In genomic region chr17:68106085-68106484, GRCh38 we compare ENCODE assay signal across 22 cellular contexts.
A peak's percentile ranks its signal among the peaks of the same experiment; 100 is the strongest.
DNase-seq lines count a peak whose midpoint lies in the region; ATAC-seq and TF ChIP-seq lines count a peak whose summit lies in the region.
"Had no signal": no experiment of that assay in that cellular context is flagged by ENCODE, and none has a peak within 500 bp of the region (broad histone marks: within the 10 kb centered on the region; RNA-seq: fewer than 3 reads in every experiment).

No MANE protein-coding gene starts in this region.

- H3K36me3 Mint-ChIP-seq in CD4-positive, alpha-beta memory T cell = peaks cover 9 to 21% of the 10 kb centered on the region in 2 donors
- H3K36me3 Mint-ChIP-seq in effector memory CD8-positive, alpha-beta T cell (ENCODE audit: insufficient read depth) = peaks cover 24% of the 10 kb centered on the region
- H3K36me3 Mint-ChIP-seq in neural crest cell (ENCODE audit: low read depth) = peaks cover 15% of the 10 kb centered on the region

- H3K27ac Mint-ChIP-seq in CD4-positive, alpha-beta memory T cell = peak overlapping the region in 4 of 7 donors; percentile 14 to 49 (median 44)
- H3K27ac Mint-ChIP-seq in effector memory CD8-positive, alpha-beta T cell = peak overlapping the region; percentile 39 to 77
- no peak overlapping the region for H3K27ac Mint-ChIP-seq in neural crest cell (ENCODE audit: unreplicated experiment)
- H3K27ac Mint-ChIP-seq: HFFc6 had no signal

- peak overlapping the region; percentile 35 for H3K9ac ChIP-seq in Loucy (ENCODE audit: low read depth, low read length, poor library complexity, severe bottlenecking)

- H3K27me3 Mint-ChIP-seq in CD4-positive, alpha-beta memory T cell = no peaks in the 10 kb centered on the region
- H3K27me3 Mint-ChIP-seq in effector memory CD8-positive, alpha-beta T cell = no peaks in the 10 kb centered on the region
- peaks cover 11% of the 10 kb centered on the region for H3K27me3 Mint-ChIP-seq in neural crest cell (ENCODE audit: low read depth)

- H3K27me3 ChIP-seq in CD4-positive, alpha-beta memory T cell (ENCODE audit: insufficient read depth, low read length) = no peaks in the 10 kb centered on the region
- no peaks in the 10 kb centered on the region for H3K27me3 ChIP-seq in Loucy (ENCODE audit: insufficient read depth, low read length, poor library complexity, severe bottlenecking)

- H3K4me3 ChIP-seq in CD4-positive, alpha-beta memory T cell (ENCODE audit: low read length in 2 of 2) = no peak overlapping the region
- peak overlapping the region; percentile 56 for H3K4me3 ChIP-seq in Loucy (ENCODE audit: low read length, poor library complexity, severe bottlenecking)
- H3K4me3 ChIP-seq: PC-9 had no signal

- DNase-seq in CD4-positive, alpha-beta memory T cell = no peak
- DNase-seq in effector memory CD8-positive, alpha-beta T cell = no peak
- DNase-seq in neural crest cell (ENCODE audit: low read depth, low spot score) (no peak), hypothalamus (lab: John Stamatoyannopoulos, UW) (no peak), kidney glomerular epithelial cell (lab: John Stamatoyannopoulos, UW) (no peak)
- DNase-seq: C1 segment of cervical spinal cord, COR-L47, DMS 273 treated with DMSO at 0.1 percent for 48 hours, DND-41, HFFc6, Kasumi-1, MM.1S, NCI-H1092, NCI-H1436 treated with DMSO at 0.1 percent for 48 hours, NCI-H2029 treated with DMSO at 0.1 percent for 48 hours, NCI-H2171, NCI-H526, PC-9, SIG-M5 had no signal

- H3K9me2 ChIP-seq in Loucy (replicated peaks; ENCODE audit: low read depth, low read length) = no peaks in the 10 kb centered on the region

- H3K4me3 Mint-ChIP-seq in CD4-positive, alpha-beta memory T cell = peak overlapping the region in 4 of 8 donors; percentile 2 to 53 (median 8)
- no peak overlapping the region for H3K4me3 Mint-ChIP-seq in effector memory CD8-positive, alpha-beta T cell
- peak overlapping the region; percentile 23 for H3K4me3 Mint-ChIP-seq in neural crest cell
- H3K4me3 Mint-ChIP-seq: HFFc6 had no signal

- H3K9me3 ChIP-seq in CD4-positive, alpha-beta memory T cell (ENCODE audit: control insufficient read depth in 1 of 2, low read length in 2 of 2) = no peaks in the 10 kb centered on the region
- H3K9me3 ChIP-seq in Loucy (ENCODE audit: insufficient read depth, low read depth, low read length) = peaks cover 4% of the 10 kb centered on the region; the same call in 1 of the 2 replicates

- peak overlapping the region; percentile 98 for H3K4me2 ChIP-seq in Loucy (ENCODE audit: low read depth, low read length, poor library complexity, severe bottlenecking)
- H3K4me2 ChIP-seq: PC-9 had no signal

- no peaks in the 10 kb centered on the region for H3K9me3 Mint-ChIP-seq in CD4-positive, alpha-beta memory T cell
- H3K9me3 Mint-ChIP-seq in effector memory CD8-positive, alpha-beta T cell = no peaks in the 10 kb centered on the region
- peaks cover 2% of the 10 kb centered on the region for H3K9me3 Mint-ChIP-seq in neural crest cell

- peaks cover 66% of the 10 kb centered on the region for H4K20me1 ChIP-seq in Loucy (ENCODE audit: insufficient read depth, low read length, poor library complexity, severe bottlenecking)

- no peaks in the 10 kb centered on the region for H3K36me3 ChIP-seq in CD4-positive, alpha-beta memory T cell (ENCODE audit: insufficient read depth, low read length)
- peaks cover 8% of the 10 kb centered on the region for H3K36me3 ChIP-seq in Loucy (ENCODE audit: insufficient read depth, low read length)

- POLR2A ChIA-PET in CD4-positive, alpha-beta memory T cell (lab: Charles Lee; ENCODE audit: partially characterized antibody) = no interaction called here

- 0 out of 2 replicates have a peak, but pooled peaks cover 4% of the 10 kb centered on the region for H3F3A ChIP-seq in Loucy (ENCODE audit: low read depth)

- ATAC-seq in effector memory CD8-positive, alpha-beta T cell (replicated peaks) = no peak
- ATAC-seq in HG02970 (IDR thresholded peaks at IDR 0.05; ENCODE audit: low FRiP score, unreplicated experiment) = no peak

- TF ChIP-seq CTCF in Loucy (conservative IDR thresholded peaks at IDR 0.05; ENCODE audit: low read length) (no peak), neural crest cell (conservative IDR thresholded peaks at IDR 0.05) (no peak)

- CTCF ChIA-PET in CD4-positive, alpha-beta memory T cell (lab: Charles Lee; ENCODE audit: partially characterized antibody) = interaction anchor here (0.6 kb wide), 1 partner anchor 150 kb away, joined by 3 read pairs; no protein-coding TSS in a partner anchor

- H2AFZ ChIP-seq in Loucy (ENCODE audit: low read length) = no peak overlapping the region
- H2AFZ ChIP-seq: PC-9 had no signal

- H3K4me1 Mint-ChIP-seq in CD4-positive, alpha-beta memory T cell = peaks cover 39 to 58% (median 49%) of the 10 kb centered on the region in 4 donors
- H3K4me1 Mint-ChIP-seq in effector memory CD8-positive, alpha-beta T cell (ENCODE audit: low read depth in 2 of 2) = peaks cover 33 to 49% of the 10 kb centered on the region in 2 donors
- peaks cover 22% of the 10 kb centered on the region for H3K4me1 Mint-ChIP-seq in neural crest cell

- H3K79me2 ChIP-seq in Loucy (ENCODE audit: insufficient read depth, low read length) = peaks cover 99% of the 10 kb centered on the region

- no peak overlapping the region for H3K27ac ChIP-seq in CD4-positive, alpha-beta memory T cell (ENCODE audit: low read depth, low read length)
- H3K27ac ChIP-seq: PC-9, RWPE1 had no signal

- peaks cover 29% of the 10 kb centered on the region for H3K4me1 ChIP-seq in CD4-positive, alpha-beta memory T cell (ENCODE audit: insufficient read depth, low read length)
- peaks cover 37% of the 10 kb centered on the region for H3K4me1 ChIP-seq in Loucy (ENCODE audit: insufficient read depth, low read length, poor library complexity, severe bottlenecking)

- intact Hi-C loops in CD4-positive, alpha-beta memory T cell (cut with micrococcal nuclease) = no loop called here
